In genomic region chr22:47687776-47688175, GRCh38 we compare ENCODE assay signal across 7 cellular contexts.
"Had no signal": no experiment of that assay in that cellular context is flagged by ENCODE, and none has a peak within 500 bp of the region (broad histone marks: within the 10 kb centered on the region; RNA-seq: fewer than 3 reads in every experiment).

No MANE protein-coding gene starts in this region.

- H3K4me3 ChIP-seq: GM23248, HAP-1 had no signal

- H3K9ac ChIP-seq: GM23248 had no signal

- H3K27ac ChIP-seq: GM23248, HL-60 had no signal

- H3K9me3 ChIP-seq: HAP-1 had no signal

- DNase-seq: GM23248, GOT3, H7, HFFc6 had no signal

- H3K36me3 Mint-ChIP-seq: IgD-negative memory B cell had no signal

- H3K4me3 Mint-ChIP-seq: HFFc6, IgD-negative memory B cell had no signal

- H3K36me3 ChIP-seq: HAP-1 had no signal

- H3K27ac Mint-ChIP-seq: HFFc6 had no signal

- H3K4me1 ChIP-seq: HAP-1 had no signal
